Comparison of ENCODE assay signal across 8 cellular contexts in genomic region chr1:35769188-35769758, GRCh38. TPM values are rescaled to one million over a fixed set of nuclear protein-coding genes. Genes with fewer than 3 reads are reported as not detected.
A peak's percentile ranks its signal among the peaks of the same experiment; 100 is the strongest.
DNase-seq lines count a peak whose midpoint lies in the region; ATAC-seq and TF ChIP-seq lines count a peak whose summit lies in the region.

No MANE protein-coding gene starts in this region.

- intact Hi-C loops in lower lobe of right lung (cut with DNase I) = no loop called here

- H3K36me3 ChIP-seq in duodenal mucosa (ENCODE audit: control insufficient read depth in 1 of 2, insufficient read depth in 2 of 2, low read length in 2 of 2) (no peaks in the 10 kb centered on the region), lower lobe of right lung (no peaks in the 10 kb centered on the region)

- ATAC-seq in GM19351 (IDR thresholded peaks at IDR 0.05; ENCODE audit: unreplicated experiment) (peak; percentile 87), HG03520 (IDR thresholded peaks at IDR 0.05; ENCODE audit: unreplicated experiment) (peak; percentile 65), lower lobe of right lung (peak; percentile 95 to 97)

- H3K27me3 ChIP-seq in duodenal mucosa (ENCODE audit: control insufficient read depth in 1 of 2, insufficient read depth in 2 of 2, low read length in 2 of 2) (no peaks in the 10 kb centered on the region), lower lobe of right lung (ENCODE audit: low read depth) (no peaks in the 10 kb centered on the region)

- H3K9me3 ChIP-seq in duodenal mucosa (ENCODE audit: control insufficient read depth in 1 of 2, low read length in 2 of 2) (no peaks in the 10 kb centered on the region), lower lobe of right lung (no peaks in the 10 kb centered on the region)

- H3K4me1 ChIP-seq in duodenal mucosa (ENCODE audit: control insufficient read depth in 1 of 2, insufficient read depth in 2 of 2, low read length in 2 of 2) (peaks cover 0 to 5% of the 10 kb centered on the region in 2 donors), lower lobe of right lung (peaks cover 7% of the 10 kb centered on the region)

- peak; percentile 11 for TF ChIP-seq CTCF in lower lobe of right lung (IDR thresholded peaks at IDR 0.05)

- H3K9ac ChIP-seq in duodenal mucosa (ENCODE audit: low read depth in 1 of 2, low read length in 2 of 2) = peak overlapping the region; percentile 77 to 85

- peak; percentile 91 for DNase-seq in CD1c-positive myeloid dendritic cell (ENCODE audit: extremely low spot score)
- peak; percentile 80 for DNase-seq in NCI-H526 treated with DMSO at 0.1 percent for 48 hours (lab: John Stamatoyannopoulos, UW)
- DNase-seq in activated CD4-positive, alpha-beta T cell treated with anti-CD3 and anti-CD28 coated beads, Interleukin-2, amount 50 U/mL, for 4 hours = peak; percentile 70 to 71
- peak; percentile 90 for DNase-seq in lower lobe of right lung
- peak; percentile 49 to 69 (median 58) for DNase-seq in stimulated activated CD4-positive, alpha-beta T cell treated with anti-CD3 and anti-CD28 coated beads, TNF-alpha, amount 100 ng/mL, for 1 hour (ENCODE audit: low read depth in 3 of 3, low spot score in 1 of 3)

- H3K4me3 ChIP-seq in duodenal mucosa (ENCODE audit: low read depth in 1 of 2, low read length in 2 of 2) = peak overlapping the region; percentile 83 to 89
- H3K4me3 ChIP-seq in lower lobe of right lung = peak overlapping the region; percentile 99

- H3K27ac ChIP-seq in duodenal mucosa (ENCODE audit: low read depth, low read length) = peak overlapping the region; percentile 78
- peak overlapping the region; percentile 84 for H3K27ac ChIP-seq in lower lobe of right lung

RNA-seq across cellular contexts. Expression of gene CLSPN, which starts 0.5 kb away (rescaled TPM):
- 1.3 TPM for total RNA-seq in lower lobe of right lung

RNA-seq across cellular contexts. Expression of gene AGO4, which starts 38.5 kb away (rescaled TPM):
- 32.9 TPM for total RNA-seq in lower lobe of right lung

RNA-seq across cellular contexts. Expression of gene C1orf216, which starts 50.6 kb away (rescaled TPM):
- 14.3 TPM for total RNA-seq in lower lobe of right lung

Comparison
In these comparisons a context has a peak if more than half of its experiments do, and no peak if none do; other contexts are left out.
1. Peak in every context shown above with its lines: DNase-seq, ATAC-seq, H3K4me3 ChIP-seq and H3K27ac ChIP-seq.